In the genomic region with DNA sequence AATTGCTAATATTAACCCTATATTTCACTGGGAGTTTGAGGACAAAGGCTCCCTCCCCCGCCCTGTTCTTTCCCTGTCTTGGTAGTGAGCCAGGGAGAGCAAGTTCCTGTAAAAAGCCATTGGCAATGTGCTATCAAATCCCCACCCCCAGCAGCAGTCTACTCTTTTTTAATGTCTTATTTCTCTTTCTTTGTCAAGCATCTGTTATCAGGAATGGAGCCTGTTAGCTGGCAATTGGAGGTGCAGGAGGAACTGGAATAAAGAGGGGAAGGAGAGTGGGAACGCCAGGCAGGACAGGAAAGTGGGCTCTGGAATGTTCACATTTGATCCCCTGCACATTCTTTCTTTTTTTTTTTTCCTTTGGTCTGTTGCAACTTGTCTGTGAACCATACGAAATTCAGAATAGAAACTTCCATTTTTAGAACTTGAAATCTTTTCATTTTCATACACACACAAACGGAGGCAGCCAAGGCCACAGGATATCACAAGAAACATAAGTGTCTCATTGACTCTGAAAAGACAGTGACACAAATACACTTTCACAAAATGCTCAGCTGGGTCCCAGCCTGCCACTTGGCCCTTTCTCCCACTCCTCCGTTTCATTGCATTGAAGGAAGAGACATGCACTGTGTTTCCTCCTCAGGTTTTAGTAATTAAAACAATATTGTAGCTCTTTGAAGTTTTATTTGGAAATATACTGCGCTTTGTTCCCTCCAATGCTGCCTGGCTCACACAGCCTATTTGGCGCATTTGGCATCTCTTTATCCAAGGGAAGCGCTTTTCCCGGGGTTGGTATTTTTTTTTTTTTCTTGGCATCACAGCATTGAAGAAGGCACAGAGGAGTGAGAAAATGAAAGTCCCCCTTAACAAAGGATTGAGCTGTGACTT, we compare ENCODE assay signal across 8 cellular contexts.
DNase-seq lines count a peak whose midpoint lies in the region; ATAC-seq and TF ChIP-seq lines count a peak whose summit lies in the region.

No MANE protein-coding gene starts in this region.

- no peaks in the 10 kb centered on the region for H3K9me3 Mint-ChIP-seq in activated T-helper 1 cell treated with anti-CD3 and anti-CD28 coated beads, Interleukin-12 subunit alpha, Interleukin-12 subunit beta, Interleukin-2, Interleukin-4 antibody, amounts not matched to agents 30 ng/mL and 10 ng/mL and 1 ng/mL, durations not matched to agents 14 hours and 24 hours and 36 hours

- peak overlapping the region; percentile 10 for H3K27ac Mint-ChIP-seq in activated T-helper 1 cell treated with anti-CD3 and anti-CD28 coated beads, Interleukin-12 subunit alpha, Interleukin-12 subunit beta, Interleukin-2, Interleukin-4 antibody, amounts not matched to agents 30 ng/mL and 10 ng/mL and 1 ng/mL, durations not matched to agents 14 hours and 24 hours and 36 hours

- DNase-seq in GM20000 (ENCODE audit: low spot score) (peak; percentile 44), inferior parietal cortex (ENCODE audit: extremely low spot score) (peak; percentile 69), thoracic aorta (ENCODE audit: low spot score) (no peak), D341Med (ENCODE audit: low spot score) (no peak)
- DNase-seq in activated T-helper 1 cell treated with anti-CD3 and anti-CD28 coated beads, Interleukin-12 subunit alpha, Interleukin-12 subunit beta, Interleukin-2, Interleukin-4 antibody, amounts not matched to agents 30 ng/mL and 10 ng/mL and 1 ng/mL, durations not matched to agents 14 hours and 24 hours and 36 hours (ENCODE audit: low spot score): no peak
- no peak for DNase-seq in effector memory CD4-positive, alpha-beta T cell

- no peak overlapping the region for H3K9ac ChIP-seq in BLaER1

- peak overlapping the region; percentile 63 for H3K4me2 ChIP-seq in BLaER1

- H4K20me1 ChIP-seq in BLaER1: no peaks in the 10 kb centered on the region

- no peaks in the 10 kb centered on the region for H3K27me3 Mint-ChIP-seq in activated T-helper 1 cell treated with anti-CD3 and anti-CD28 coated beads, Interleukin-12 subunit alpha, Interleukin-12 subunit beta, Interleukin-2, Interleukin-4 antibody, amounts not matched to agents 30 ng/mL and 10 ng/mL and 1 ng/mL, durations not matched to agents 14 hours and 24 hours and 36 hours (ENCODE audit: insufficient read depth)

- H3K4me3 ChIP-seq in BLaER1 (no peak overlapping the region), thoracic aorta (peak overlapping the region; percentile 64)
- H3K4me3 ChIP-seq in effector memory CD4-positive, alpha-beta T cell (ENCODE audit: insufficient read depth, low read depth, low read length, poor library complexity, severe bottlenecking): no peak overlapping the region

- H3K36me3 Mint-ChIP-seq in activated T-helper 1 cell treated with anti-CD3 and anti-CD28 coated beads, Interleukin-12 subunit alpha, Interleukin-12 subunit beta, Interleukin-2, Interleukin-4 antibody, amounts not matched to agents 30 ng/mL and 10 ng/mL and 1 ng/mL, durations not matched to agents 14 hours and 24 hours and 36 hours (ENCODE audit: low read depth): no peaks in the 10 kb centered on the region

- H3K9me3 ChIP-seq in BLaER1: 0 out of 2 replicates have a peak, but pooled peaks cover under 1% of the 10 kb centered on the region
- no peaks in the 10 kb centered on the region for H3K9me3 ChIP-seq in thoracic aorta
- H3K9me3 ChIP-seq in effector memory CD4-positive, alpha-beta T cell (ENCODE audit: control insufficient read depth, low read length): no peaks in the 10 kb centered on the region

- H3K36me3 ChIP-seq in BLaER1 (no peaks in the 10 kb centered on the region), thoracic aorta (no peaks in the 10 kb centered on the region)
- H3K36me3 ChIP-seq in effector memory CD4-positive, alpha-beta T cell (ENCODE audit: control insufficient read depth, insufficient read depth, low read length): no peaks in the 10 kb centered on the region

- TF ChIP-seq CTCF in GM20000 (IDR thresholded peaks at IDR 0.05; ENCODE audit: extremely low read depth, missing control alignments) (no peak), thoracic aorta (IDR thresholded peaks at IDR 0.05) (no peak)

- no peaks in the 10 kb centered on the region for H3K27me3 ChIP-seq in BLaER1
- no peaks in the 10 kb centered on the region for H3K27me3 ChIP-seq in thoracic aorta (replicated peaks; ENCODE audit: insufficient read depth)
- no peaks in the 10 kb centered on the region for H3K27me3 ChIP-seq in effector memory CD4-positive, alpha-beta T cell (replicated peaks; ENCODE audit: control insufficient read depth, insufficient read depth, low read length, poor library complexity, severe bottlenecking)

- ATAC-seq in HG03520 (IDR thresholded peaks at IDR 0.05; ENCODE audit: unreplicated experiment): peak; percentile 40
- no peak for ATAC-seq in thoracic aorta (ENCODE audit: insufficient number of reproducible peaks, low FRiP score, low read depth)

- no peaks in the 10 kb centered on the region for H3K4me1 Mint-ChIP-seq in activated T-helper 1 cell treated with anti-CD3 and anti-CD28 coated beads, Interleukin-12 subunit alpha, Interleukin-12 subunit beta, Interleukin-2, Interleukin-4 antibody, amounts not matched to agents 30 ng/mL and 10 ng/mL and 1 ng/mL, durations not matched to agents 14 hours and 24 hours and 36 hours (ENCODE audit: low read depth)

- no peak overlapping the region for H3K4me3 Mint-ChIP-seq in activated T-helper 1 cell treated with anti-CD3 and anti-CD28 coated beads, Interleukin-12 subunit alpha, Interleukin-12 subunit beta, Interleukin-2, Interleukin-4 antibody, amounts not matched to agents 30 ng/mL and 10 ng/mL and 1 ng/mL, durations not matched to agents 14 hours and 24 hours and 36 hours

- H3K4me1 ChIP-seq in BLaER1 (peaks cover 29% of the 10 kb centered on the region), thoracic aorta (ENCODE audit: control insufficient read depth in 1 of 2, low read depth in 2 of 2) (peaks cover 28 to 50% of the 10 kb centered on the region in 2 donors)
- H3K4me1 ChIP-seq in effector memory CD4-positive, alpha-beta T cell (ENCODE audit: control insufficient read depth, insufficient read depth, low read length, poor library complexity, severe bottlenecking): no peaks in the 10 kb centered on the region

- H3K27ac ChIP-seq in BLaER1: no peak overlapping the region
- peak overlapping the region; percentile 57 to 74 for H3K27ac ChIP-seq in thoracic aorta
- H3K27ac ChIP-seq in effector memory CD4-positive, alpha-beta T cell (ENCODE audit: insufficient read depth, low read length, poor library complexity, severe bottlenecking): no peak overlapping the region

- intact Hi-C loops in activated T-helper 1 cell treated with anti-CD3 and anti-CD28 coated beads, Interleukin-12 subunit alpha, Interleukin-12 subunit beta, Interleukin-2, Interleukin-4 antibody, amounts not matched to agents 30 ng/mL and 10 ng/mL and 1 ng/mL, durations not matched to agents 14 hours and 24 hours and 36 hours (cut with micrococcal nuclease): no loop called here

Comparison
In these comparisons a context has a peak if more than half of its experiments do, and no peak if none do; other contexts are left out.
1. H3K27ac ChIP-seq: peak in thoracic aorta (2 of 2); none in BLaER1 (single experiment) and effector memory CD4-positive, alpha-beta T cell (single experiment).
2. DNase-seq: peak in GM20000 (single experiment) and inferior parietal cortex (single experiment); none in activated T-helper 1 cell treated with anti-CD3 and anti-CD28 coated beads, Interleukin-12 subunit alpha, Interleukin-12 subunit beta, Interleukin-2, Interleukin-4 antibody, amounts not matched to agents 30 ng/mL and 10 ng/mL and 1 ng/mL, durations not matched to agents 14 hours and 24 hours and 36 hours (single experiment), thoracic aorta (single experiment), effector memory CD4-positive, alpha-beta T cell (0 of 3) and D341Med (single experiment).